Comparison of ENCODE assay signal across 8 cellular contexts in genomic region chr5:159096555-159097460, GRCh38. TPM values are rescaled to one million over a fixed set of nuclear protein-coding genes. Genes with fewer than 3 reads are reported as not detected.
DNase-seq lines count a peak whose midpoint lies in the region; ATAC-seq and TF ChIP-seq lines count a peak whose summit lies in the region.

No MANE protein-coding gene starts in this region.

- dilution Hi-C loops in mammary epithelial cell (cut with HindIII; ENCODE audit: low sequenced_read_pairs) = no loop called here

- no peak overlapping the region for H3K4me2 ChIP-seq in mammary epithelial cell (ENCODE audit: insufficient read depth, low read depth, low read length)

- DNase-seq in MCF 10A (ENCODE audit: unreplicated experiment) (no peak), mammary epithelial cell (no peak), cardiac fibroblast (ENCODE audit: low read depth in 2 of 2) (peak in 1 of 2 donors; percentile 51), NOMO-1 (lab: John Stamatoyannopoulos, UW; ENCODE audit: unreplicated experiment in 2 of 2) (no peak), NCI-H1436 (lab: John Stamatoyannopoulos, UW) (no peak)

- H3K9ac ChIP-seq in mammary epithelial cell (ENCODE audit: insufficient read depth, low read length) = no peak overlapping the region

- H3K27me3 Mint-ChIP-seq in MCF 10A (ENCODE audit: insufficient read depth, unreplicated experiment) = peaks cover 23% of the 10 kb centered on the region

- H3K27me3 ChIP-seq in mammary epithelial cell (ENCODE audit: insufficient read depth, low read length) = peaks cover 39% of the 10 kb centered on the region
- H3K27me3 ChIP-seq in muscle layer of duodenum (ENCODE audit: low read depth, low read length) = peaks cover 32% of the 10 kb centered on the region

- CTCF ChIA-PET in MCF 10A (lab: Yijun Ruan, JAX) (interaction anchor here (0.7 to 2.6 kb wide), 2 partner anchors 384 to 402 kb away, joined by 3 to 12 read pairs; no protein-coding TSS in a partner anchor), mammary epithelial cell (lab: Charles Lee; ENCODE audit: low non-redundant PET) (no interaction called here)

- no peak overlapping the region for H3K27ac Mint-ChIP-seq in MCF 10A (ENCODE audit: low read depth, unreplicated experiment)

- WGBS in mammary epithelial cell (ENCODE audit: low coverage, missing lambda C conversion rate) = 7% methylated on average over 27 of the region's 55 CpGs
- WGBS in urinary bladder = 63% methylated on average over 55 of the region's 55 CpGs

- no peaks in the 10 kb centered on the region for H3K9me3 Mint-ChIP-seq in MCF 10A (ENCODE audit: unreplicated experiment)

- in situ Hi-C loops in mammary epithelial cell (cut with MboI; ENCODE audit: low sequenced_read_pairs in 2 of 2) = no loop called here

- TF ChIP-seq CTCF in MCF 10A (IDR thresholded peaks at IDR 0.05; ENCODE audit: unreplicated experiment) = no peak
- no peak for TF ChIP-seq CTCF in mammary epithelial cell (conservative IDR thresholded peaks at IDR 0.05 in 1 of 2, IDR thresholded peaks at IDR 0.05 in 1 of 2; ENCODE audit: extremely low read depth in 1 of 2, insufficient read depth in 1 of 2, low read depth in 1 of 2, low read length in 2 of 2)
- TF ChIP-seq CTCF in cardiac fibroblast (IDR thresholded peaks at IDR 0.05; ENCODE audit: low read depth, low read length) = no peak

- no peaks in the 10 kb centered on the region for H4K20me1 ChIP-seq in mammary epithelial cell (ENCODE audit: insufficient read depth, low read length)

- H3K4me3 Mint-ChIP-seq in MCF 10A (ENCODE audit: unreplicated experiment) = peak overlapping the region; percentile 88

- ATAC-seq in GM21786 (IDR thresholded peaks at IDR 0.05; ENCODE audit: unreplicated experiment) = no peak

- intact Hi-C loops in MCF 10A (cut with micrococcal nuclease) = no loop called here
- intact Hi-C loops in mammary epithelial cell (cut with micrococcal nuclease) = no loop called here

- peaks cover 12% of the 10 kb centered on the region for H3K4me1 ChIP-seq in mammary epithelial cell (ENCODE audit: insufficient read depth, low read length)
- H3K4me1 ChIP-seq in muscle layer of duodenum (ENCODE audit: control insufficient read depth in 1 of 2, insufficient read depth in 2 of 2, low read length in 2 of 2) = peaks cover 0 to 34% of the 10 kb centered on the region in 2 donors
- H3K4me1 ChIP-seq in urinary bladder (ENCODE audit: insufficient read depth) = no peaks in the 10 kb centered on the region

- H3K4me1 Mint-ChIP-seq in MCF 10A (ENCODE audit: insufficient read depth, unreplicated experiment) = peaks cover 41% of the 10 kb centered on the region

- H3K79me2 ChIP-seq in mammary epithelial cell (ENCODE audit: insufficient read depth, low read length) = no peaks in the 10 kb centered on the region

- H2AFZ ChIP-seq in mammary epithelial cell (ENCODE audit: low read depth, low read length) = no peak overlapping the region

- POLR2A ChIA-PET in MCF 10A (lab: Yijun Ruan, JAX) = no interaction called here

- H3K4me3 ChIP-seq in mammary epithelial cell (replicated peaks in 1 of 3; ENCODE audit: insufficient read depth in 1 of 3, low read depth in 2 of 3, low read length in 3 of 3) (no peak overlapping the region), cardiac fibroblast (replicated peaks in 1 of 2; ENCODE audit: low read depth in 2 of 2, low read length in 2 of 2) (peak overlapping the region; percentile 64 to 72), muscle layer of duodenum (ENCODE audit: low read depth in 1 of 2, low read length in 2 of 2) (peak overlapping the region; percentile 66 to 77), urinary bladder (ENCODE audit: low read depth, low read length) (peak overlapping the region; percentile 61)

- peaks cover 8% of the 10 kb centered on the region for H3K36me3 Mint-ChIP-seq in MCF 10A (ENCODE audit: insufficient read depth, unreplicated experiment)

- BruUV-seq in MCF 10A (replicated peaks; lab: Mats Ljungman, UMichigan) = no TSS peak
- BruUV-seq in mammary epithelial cell (replicated peaks; lab: Mats Ljungman, UMichigan) = no TSS peak

- H3K36me3 ChIP-seq in mammary epithelial cell (ENCODE audit: insufficient read depth, low read length) (no peaks in the 10 kb centered on the region), muscle layer of duodenum (ENCODE audit: control insufficient read depth in 1 of 2, insufficient read depth in 2 of 2, low read length in 2 of 2) (no peaks in the 10 kb centered on the region), urinary bladder (ENCODE audit: insufficient read depth) (no peaks in the 10 kb centered on the region)

- H3K9me3 ChIP-seq in mammary epithelial cell (replicated peaks; ENCODE audit: insufficient read depth, low read length) = no peaks in the 10 kb centered on the region
- H3K9me3 ChIP-seq in muscle layer of duodenum (ENCODE audit: control insufficient read depth in 1 of 2, low read length in 2 of 2) = no peaks in the 10 kb centered on the region

- no peak overlapping the region for H3K27ac ChIP-seq in mammary epithelial cell (ENCODE audit: insufficient read depth, low read depth, low read length)
- H3K27ac ChIP-seq in muscle layer of duodenum (ENCODE audit: low read length) = peak overlapping the region; percentile 85
- peak overlapping the region; percentile 24 for H3K27ac ChIP-seq in urinary bladder (ENCODE audit: low read depth)

RNA-seq across cellular contexts. Expression of gene EBF1, which starts 2.9 kb away (rescaled TPM):
- total RNA-seq in MCF 10A (2022) (1.0 and 2.0 TPM in 2 replicates), mammary epithelial cell (under 1 TPM in 1 of 2 donors, not detected in 1; under 0.01 TPM), urinary bladder (44.1 TPM)
- polyA plus RNA-seq in mammary epithelial cell (not detected), urinary bladder (16.8 TPM)
- not detected for polyA minus RNA-seq in mammary epithelial cell

Comparison
In these comparisons a context has a peak if more than half of its experiments do, and no peak if none do; other contexts are left out.
1. H3K4me3 ChIP-seq: peak in cardiac fibroblast (2 of 2), muscle layer of duodenum (2 of 2) and urinary bladder (single experiment); none in mammary epithelial cell (0 of 3).
2. RNA of gene EBF1, which starts 2.9 kb away (total RNA-seq): 44.1 TPM in urinary bladder (single experiment); 1.0 to 2.0 TPM in MCF 10A and under 0.01 TPM in mammary epithelial cell; every median in the first group is over 10 times any median in the second.